In genomic region chr1:65422241-65423203, GRCh38 we compare ENCODE assay signal across 10 cellular contexts. TPM values are rescaled to one million over a fixed set of nuclear protein-coding genes. Genes with fewer than 3 reads are reported as not detected.
A peak's percentile ranks its signal among the peaks of the same experiment; 100 is the strongest.
DNase-seq lines count a peak whose midpoint lies in the region; ATAC-seq, FAIRE-seq and TF ChIP-seq lines count a peak whose summit lies in the region.
"Had no signal": no experiment of that assay in that cellular context is flagged by ENCODE, and none has a peak within 500 bp of the region (broad histone marks: within the 10 kb centered on the region; RNA-seq: fewer than 3 reads in every experiment).

No MANE protein-coding gene starts in this region.

- H3K36me3 ChIP-seq in astrocyte (ENCODE audit: insufficient read depth, low read length) = peaks cover 11% of the 10 kb centered on the region
- peaks cover 4% of the 10 kb centered on the region for H3K36me3 ChIP-seq in iPS-18a (ENCODE audit: control insufficient read depth, low read depth, low read length)
- H3K36me3 ChIP-seq in thymus (ENCODE audit: control insufficient read depth, insufficient read depth) = peaks cover 3% of the 10 kb centered on the region
- peaks cover 9% of the 10 kb centered on the region for H3K36me3 ChIP-seq in effector memory CD4-positive, alpha-beta T cell (ENCODE audit: control insufficient read depth, insufficient read depth, low read length)

- H3K27me3 ChIP-seq in astrocyte (ENCODE audit: insufficient read depth, low read length) (no peaks in the 10 kb centered on the region), iPS-18a (ENCODE audit: control insufficient read depth, insufficient read depth, low read length) (no peaks in the 10 kb centered on the region), thymus (ENCODE audit: control insufficient read depth, insufficient read depth) (no peaks in the 10 kb centered on the region)
- H3K27me3 ChIP-seq in effector memory CD4-positive, alpha-beta T cell (replicated peaks; ENCODE audit: control insufficient read depth, insufficient read depth, low read length, poor library complexity, severe bottlenecking) = no peaks in the 10 kb centered on the region

- H3K36me3 Mint-ChIP-seq in activated CD8-positive, alpha-beta T cell treated with anti-CD3 and anti-CD28 coated beads for 36 hours (ENCODE audit: low read depth) = peaks cover 20% of the 10 kb centered on the region
- H3K36me3 Mint-ChIP-seq in activated CD8-positive, alpha-beta T cell treated with anti-CD3 and anti-CD28 coated beads, Interleukin-2, amount 10 ng/mL, durations not matched to agents 7 days and 5 days (ENCODE audit: low read depth) = peaks cover 26% of the 10 kb centered on the region
- peaks cover 10% of the 10 kb centered on the region for H3K36me3 Mint-ChIP-seq in astrocyte (ENCODE audit: low read depth, unreplicated experiment)

- TF ChIP-seq CTCF in activated CD8-positive, alpha-beta T cell treated with anti-CD3 and anti-CD28 coated beads for 36 hours (IDR thresholded peaks at IDR 0.05) = no peak
- no peak for TF ChIP-seq CTCF in astrocyte (IDR thresholded peaks at IDR 0.05; ENCODE audit: insufficient read depth, low read depth, low read length)

- H3K9me3 ChIP-seq in astrocyte (ENCODE audit: insufficient read depth, low read depth, low read length) = no peaks in the 10 kb centered on the region
- no peaks in the 10 kb centered on the region for H3K9me3 ChIP-seq in iPS-18a (ENCODE audit: control insufficient read depth, low read depth, low read length)
- H3K9me3 ChIP-seq in thymus (ENCODE audit: control insufficient read depth) = no peaks in the 10 kb centered on the region
- H3K9me3 ChIP-seq in effector memory CD4-positive, alpha-beta T cell (ENCODE audit: control insufficient read depth, low read length) = no peaks in the 10 kb centered on the region

- H3K4me3 Mint-ChIP-seq in activated CD8-positive, alpha-beta T cell treated with anti-CD3 and anti-CD28 coated beads for 36 hours = no peak overlapping the region
- no peak overlapping the region for H3K4me3 Mint-ChIP-seq in activated CD8-positive, alpha-beta T cell treated with anti-CD3 and anti-CD28 coated beads, Interleukin-2, amount 10 ng/mL, durations not matched to agents 7 days and 5 days
- H3K4me3 Mint-ChIP-seq in astrocyte (ENCODE audit: unreplicated experiment) = no peak overlapping the region

- 97% methylated on average over 12 of the region's 12 CpGs for WGBS in thymus

- H3K9ac ChIP-seq in astrocyte (ENCODE audit: low read length) = peak overlapping the region; percentile 99
- H3K9ac ChIP-seq in iPS-18a (ENCODE audit: low read length) = no peak overlapping the region

- FAIRE-seq in astrocyte (lab: Jason Lieb, UNC) = no peak

- no peaks in the 10 kb centered on the region for H3K27me3 Mint-ChIP-seq in activated CD8-positive, alpha-beta T cell treated with anti-CD3 and anti-CD28 coated beads for 36 hours
- peaks cover 5% of the 10 kb centered on the region for H3K27me3 Mint-ChIP-seq in activated CD8-positive, alpha-beta T cell treated with anti-CD3 and anti-CD28 coated beads, Interleukin-2, amount 10 ng/mL, durations not matched to agents 7 days and 5 days (ENCODE audit: low read depth)
- no peaks in the 10 kb centered on the region for H3K27me3 Mint-ChIP-seq in astrocyte (ENCODE audit: low read depth, unreplicated experiment)

- H3K4me3 ChIP-seq in astrocyte (ENCODE audit: insufficient read depth, low read depth, low read length) (peak overlapping the region; percentile 95), iPS-18a (ENCODE audit: low read length) (peak overlapping the region; percentile 89), thymus (ENCODE audit: low read length) (no peak overlapping the region)
- H3K4me3 ChIP-seq in effector memory CD4-positive, alpha-beta T cell (ENCODE audit: insufficient read depth, low read depth, low read length, poor library complexity, severe bottlenecking) = no peak overlapping the region

- no peak for DNase-seq in activated CD8-positive, alpha-beta T cell treated with anti-CD3 and anti-CD28 coated beads for 36 hours
- no peak for DNase-seq in activated CD8-positive, alpha-beta T cell treated with anti-CD3 and anti-CD28 coated beads, Interleukin-2, amount 10 ng/mL, durations not matched to agents 7 days and 5 days
- DNase-seq in astrocyte (ENCODE audit: low read depth) (peak; percentile 91), COR-L47 (lab: John Stamatoyannopoulos, UW) (no peak)
- no peak for DNase-seq in effector memory CD4-positive, alpha-beta T cell
- DNase-seq: posterior cingulate gyrus; stimulated activated naive CD4-positive, alpha-beta T cell treated with Interleukin-2 at 50 U/mL for 16 hours had no signal

- no peaks in the 10 kb centered on the region for H3K9me3 Mint-ChIP-seq in activated CD8-positive, alpha-beta T cell treated with anti-CD3 and anti-CD28 coated beads for 36 hours
- no peaks in the 10 kb centered on the region for H3K9me3 Mint-ChIP-seq in activated CD8-positive, alpha-beta T cell treated with anti-CD3 and anti-CD28 coated beads, Interleukin-2, amount 10 ng/mL, durations not matched to agents 7 days and 5 days (ENCODE audit: insufficient read depth)
- H3K9me3 Mint-ChIP-seq in astrocyte (ENCODE audit: unreplicated experiment) = no peaks in the 10 kb centered on the region

- peak overlapping the region; percentile 3 for H3K27ac Mint-ChIP-seq in activated CD8-positive, alpha-beta T cell treated with anti-CD3 and anti-CD28 coated beads for 36 hours
- no peak overlapping the region for H3K27ac Mint-ChIP-seq in activated CD8-positive, alpha-beta T cell treated with anti-CD3 and anti-CD28 coated beads, Interleukin-2, amount 10 ng/mL, durations not matched to agents 7 days and 5 days
- no peak overlapping the region for H3K27ac Mint-ChIP-seq in astrocyte (ENCODE audit: unreplicated experiment)

- intact Hi-C loops in activated CD8-positive, alpha-beta T cell treated with anti-CD3 and anti-CD28 coated beads for 36 hours (cut with micrococcal nuclease) = loop anchor here (5.0 kb wide), 1 partner anchor 170 kb away; no protein-coding TSS in a partner anchor

- CTCF ChIA-PET in activated CD8-positive, alpha-beta T cell treated with anti-CD3 and anti-CD28 coated beads for 36 hours (lab: Charles Lee) = interaction anchor here (1.0 to 1.5 kb wide), 2 partner anchors 8 to 29 kb away, joined by 3 to 10 read pairs; no protein-coding TSS in a partner anchor
- CTCF ChIA-PET in activated CD8-positive, alpha-beta T cell treated with anti-CD3 and anti-CD28 coated beads, Interleukin-2, amount 10 ng/mL, durations not matched to agents 7 days and 5 days (lab: Charles Lee) = interaction anchor here (1.0 to 1.5 kb wide), 3 partner anchors 9 to 265 kb away, joined by 3 to 6 read pairs (median 3); no protein-coding TSS in a partner anchor

- peak overlapping the region; percentile 99 for H3K27ac ChIP-seq in astrocyte (ENCODE audit: low read depth, low read length)
- no peak overlapping the region for H3K27ac ChIP-seq in iPS-18a (ENCODE audit: low read length)
- H3K27ac ChIP-seq in thymus (ENCODE audit: low read depth) = peak overlapping the region; percentile 15
- no peak overlapping the region for H3K27ac ChIP-seq in effector memory CD4-positive, alpha-beta T cell (ENCODE audit: insufficient read depth, low read length, poor library complexity, severe bottlenecking)

- POLR2A ChIA-PET in activated CD8-positive, alpha-beta T cell treated with anti-CD3 and anti-CD28 coated beads for 36 hours (lab: Charles Lee) = no interaction called here
- POLR2A ChIA-PET in activated CD8-positive, alpha-beta T cell treated with anti-CD3 and anti-CD28 coated beads, Interleukin-2, amount 10 ng/mL, durations not matched to agents 7 days and 5 days (lab: Charles Lee) = no interaction called here

- H3K4me1 ChIP-seq in astrocyte (ENCODE audit: insufficient read depth, low read length) (peaks cover 57% of the 10 kb centered on the region), iPS-18a (ENCODE audit: control insufficient read depth, low read depth, low read length) (peaks cover 40% of the 10 kb centered on the region), thymus (ENCODE audit: control insufficient read depth, insufficient read depth, low read length) (peaks cover 3% of the 10 kb centered on the region)
- H3K4me1 ChIP-seq in effector memory CD4-positive, alpha-beta T cell (ENCODE audit: control insufficient read depth, insufficient read depth, low read length, poor library complexity, severe bottlenecking) = peaks cover 4% of the 10 kb centered on the region

- peaks cover 52% of the 10 kb centered on the region for H3K79me2 ChIP-seq in astrocyte (ENCODE audit: insufficient read depth, low read length)

- ATAC-seq in activated CD8-positive, alpha-beta T cell treated with anti-CD3 and anti-CD28 coated beads for 36 hours = no peak
- ATAC-seq in activated CD8-positive, alpha-beta T cell treated with anti-CD3 and anti-CD28 coated beads, Interleukin-2, amount 10 ng/mL, durations not matched to agents 7 days and 5 days = no peak
- no peak for ATAC-seq in HG02852 (IDR thresholded peaks at IDR 0.05; ENCODE audit: unreplicated experiment)

- H3K4me1 Mint-ChIP-seq in activated CD8-positive, alpha-beta T cell treated with anti-CD3 and anti-CD28 coated beads for 36 hours (ENCODE audit: low read depth) = peaks cover 6% of the 10 kb centered on the region
- H3K4me1 Mint-ChIP-seq in activated CD8-positive, alpha-beta T cell treated with anti-CD3 and anti-CD28 coated beads, Interleukin-2, amount 10 ng/mL, durations not matched to agents 7 days and 5 days (ENCODE audit: low read depth) = peaks cover 23% of the 10 kb centered on the region
- peaks cover 34% of the 10 kb centered on the region for H3K4me1 Mint-ChIP-seq in astrocyte (ENCODE audit: low read depth, unreplicated experiment)

- no peak overlapping the region for H2AFZ ChIP-seq in astrocyte (ENCODE audit: low read depth, low read length)

- H4K20me1 ChIP-seq in astrocyte (ENCODE audit: insufficient read depth, low read length) = no peaks in the 10 kb centered on the region

- peak overlapping the region; percentile 89 for H3K4me2 ChIP-seq in astrocyte (ENCODE audit: low read length)

RNA-seq across cellular contexts. Expression of gene LEPR, which starts 2.1 kb away (rescaled TPM):
- 1 to 10 TPM; 3.0 TPM for total RNA-seq in activated CD8-positive, alpha-beta T cell treated with anti-CD3 and anti-CD28 coated beads for 36 hours
- 1 to 10 TPM; 1.3 TPM for total RNA-seq in activated CD8-positive, alpha-beta T cell treated with anti-CD3 and anti-CD28 coated beads, Interleukin-2, amount 10 ng/mL, durations not matched to agents 7 days and 5 days
- total RNA-seq in astrocyte = 6.8 and 8.9 TPM in 2 replicates
- 4.8 TPM for polyA plus RNA-seq in thymus

RNA-seq across cellular contexts. Expression of gene LEPROT, which starts 2.1 kb away (rescaled TPM):
- 10 to 100 TPM; 11.3 to 12.6 TPM for total RNA-seq in activated CD8-positive, alpha-beta T cell treated with anti-CD3 and anti-CD28 coated beads for 36 hours
- 10 to 100 TPM; 12.3 to 13.2 TPM for total RNA-seq in activated CD8-positive, alpha-beta T cell treated with anti-CD3 and anti-CD28 coated beads, Interleukin-2, amount 10 ng/mL, durations not matched to agents 7 days and 5 days
- total RNA-seq in astrocyte = 99.4 and 102 TPM in 2 replicates
- polyA plus RNA-seq in thymus = 34.6 TPM

Comparison
In these comparisons a context has a peak if more than half of its experiments do, and no peak if none do; other contexts are left out.
1. H3K27ac ChIP-seq: peak in astrocyte (single experiment) and thymus (single experiment); none in iPS-18a (single experiment) and effector memory CD4-positive, alpha-beta T cell (single experiment).
2. H3K4me3 ChIP-seq: peak in astrocyte (single experiment) and iPS-18a (single experiment); none in thymus (single experiment) and effector memory CD4-positive, alpha-beta T cell (single experiment).